Comparison of ENCODE assay signal across 14 cellular contexts in the genomic region with DNA sequence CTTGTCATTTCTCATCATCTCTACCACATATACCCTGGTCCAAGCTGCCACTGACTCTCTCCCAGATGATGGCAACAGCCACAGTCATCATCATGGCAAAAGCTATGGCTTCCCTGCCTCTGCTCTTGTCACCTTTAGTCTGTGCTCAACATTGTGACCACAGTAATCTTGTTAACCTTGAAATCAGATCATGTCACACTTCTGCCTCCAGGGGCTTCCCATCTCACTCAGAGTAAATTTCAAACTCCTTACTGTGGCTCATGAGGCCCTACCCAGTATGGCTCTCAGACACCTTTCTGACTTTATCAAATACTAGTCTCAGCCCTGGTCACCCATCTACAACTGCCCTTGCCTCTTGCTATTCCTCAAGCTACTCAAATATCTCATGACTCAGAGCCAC. TPM values are rescaled to one million over a fixed set of nuclear protein-coding genes. Genes with fewer than 3 reads are reported as not detected.
DNase-seq lines count a peak whose midpoint lies in the region; ATAC-seq and TF ChIP-seq lines count a peak whose summit lies in the region.
"Had no signal": no experiment of that assay in that cellular context is flagged by ENCODE, and none has a peak within 500 bp of the region (broad histone marks: within the 10 kb centered on the region; RNA-seq: fewer than 3 reads in every experiment).

No MANE protein-coding gene starts in this region.

- peaks cover 14% of the 10 kb centered on the region for H3K9me3 Mint-ChIP-seq in activated naive CD8-positive, alpha-beta T cell treated with anti-CD3 and anti-CD28 coated beads, Interleukin-2, amount 50 U/mL, for 24 hours
- H3K9me3 Mint-ChIP-seq in activated naive CD8-positive, alpha-beta T cell treated with anti-CD3 and anti-CD28 coated beads for 36 hours: peaks cover 17% of the 10 kb centered on the region
- H3K9me3 Mint-ChIP-seq in activated T-helper 17 cell treated with anti-CD3 and anti-CD28 coated beads, Interleukin-2, amount 50 U/mL, for 72 hours: peaks cover 12% of the 10 kb centered on the region
- peaks cover 13 to 18% of the 10 kb centered on the region in 2 donors for H3K9me3 Mint-ChIP-seq in stimulated activated naive CD8-positive, alpha-beta T cell treated with anti-CD3 and anti-CD28 coated beads, Interleukin-15, amount 100 ng/mL, for 72 hours
- H3K9me3 Mint-ChIP-seq: activated naive CD4-positive, alpha-beta T cell treated with anti-CD3 and anti-CD28 coated beads, Interleukin-2, amount 50 U/mL, for 24 hours had no signal

- no peak overlapping the region for H3K4me3 Mint-ChIP-seq in activated naive CD8-positive, alpha-beta T cell treated with anti-CD3 and anti-CD28 coated beads, Interleukin-2, amount 50 U/mL, for 24 hours
- H3K4me3 Mint-ChIP-seq in activated naive CD8-positive, alpha-beta T cell treated with anti-CD3 and anti-CD28 coated beads for 36 hours: no peak overlapping the region
- H3K4me3 Mint-ChIP-seq in activated T-helper 17 cell treated with anti-CD3 and anti-CD28 coated beads, Interleukin-2, amount 50 U/mL, for 72 hours: no peak overlapping the region
- H3K4me3 Mint-ChIP-seq in stimulated activated naive CD8-positive, alpha-beta T cell treated with anti-CD3 and anti-CD28 coated beads, Interleukin-15, amount 100 ng/mL, for 72 hours: no peak overlapping the region
- H3K4me3 Mint-ChIP-seq: activated naive CD4-positive, alpha-beta T cell treated with anti-CD3 and anti-CD28 coated beads, Interleukin-2, amount 50 U/mL, for 24 hours; neural progenitor cell had no signal

- peaks cover 7% of the 10 kb centered on the region for H3K36me3 Mint-ChIP-seq in activated naive CD8-positive, alpha-beta T cell treated with anti-CD3 and anti-CD28 coated beads, Interleukin-2, amount 50 U/mL, for 24 hours (ENCODE audit: low read depth)
- H3K36me3 Mint-ChIP-seq in activated naive CD8-positive, alpha-beta T cell treated with anti-CD3 and anti-CD28 coated beads for 36 hours: peaks cover 6% of the 10 kb centered on the region
- H3K36me3 Mint-ChIP-seq in activated T-helper 17 cell treated with anti-CD3 and anti-CD28 coated beads, Interleukin-2, amount 50 U/mL, for 72 hours (ENCODE audit: low read depth): no peaks in the 10 kb centered on the region
- H3K36me3 Mint-ChIP-seq: neural progenitor cell had no signal

- peaks cover 11% of the 10 kb centered on the region for H3K4me1 ChIP-seq in suprapubic skin

- intact Hi-C loops in left cardiac atrium (cut with DNase I) (no loop called here), head of caudate nucleus (cut with DNase I) (no loop called here)

- ATAC-seq in activated naive CD8-positive, alpha-beta T cell treated with anti-CD3 and anti-CD28 coated beads, Interleukin-2, amount 50 U/mL, for 24 hours: peak; percentile 47
- peak; percentile 29 for ATAC-seq in HG02885 (IDR thresholded peaks at IDR 0.05; ENCODE audit: poor library complexity, unreplicated experiment)
- ATAC-seq in activated T-helper 17 cell treated with anti-CD3 and anti-CD28 coated beads, Interleukin-2, amount 50 U/mL, for 72 hours (replicated peaks): peak; percentile 61
- ATAC-seq in stimulated activated naive CD8-positive, alpha-beta T cell treated with anti-CD3 and anti-CD28 coated beads, Interleukin-15, amount 100 ng/mL, for 72 hours: peak; percentile 64
- ATAC-seq in left cardiac atrium: no peak

- H3K27ac ChIP-seq in suprapubic skin: no peak overlapping the region
- H3K27ac ChIP-seq: brain microvascular endothelial cell, neural progenitor cell had no signal

- no peak for TF ChIP-seq CTCF in suprapubic skin (IDR thresholded peaks at IDR 0.05)

- H3K9me3 ChIP-seq in suprapubic skin: no peaks in the 10 kb centered on the region

- no peak overlapping the region for H3K27ac Mint-ChIP-seq in activated naive CD8-positive, alpha-beta T cell treated with anti-CD3 and anti-CD28 coated beads, Interleukin-2, amount 50 U/mL, for 24 hours
- no peak overlapping the region for H3K27ac Mint-ChIP-seq in activated naive CD8-positive, alpha-beta T cell treated with anti-CD3 and anti-CD28 coated beads for 36 hours
- H3K27ac Mint-ChIP-seq in activated T-helper 17 cell treated with anti-CD3 and anti-CD28 coated beads, Interleukin-2, amount 50 U/mL, for 72 hours: no peak overlapping the region
- H3K27ac Mint-ChIP-seq in stimulated activated naive CD8-positive, alpha-beta T cell treated with anti-CD3 and anti-CD28 coated beads, Interleukin-15, amount 100 ng/mL, for 72 hours: no peak overlapping the region
- H3K27ac Mint-ChIP-seq: activated naive CD4-positive, alpha-beta T cell treated with anti-CD3 and anti-CD28 coated beads, Interleukin-2, amount 50 U/mL, for 24 hours; neural progenitor cell had no signal

- H3K4me3 ChIP-seq in suprapubic skin: no peak overlapping the region
- H3K4me3 ChIP-seq: neural progenitor cell had no signal

- no peak for TF ChIP-seq POLR2A in suprapubic skin (IDR thresholded peaks at IDR 0.05)

- no peaks in the 10 kb centered on the region for H3K27me3 Mint-ChIP-seq in activated naive CD8-positive, alpha-beta T cell treated with anti-CD3 and anti-CD28 coated beads, Interleukin-2, amount 50 U/mL, for 24 hours
- H3K27me3 Mint-ChIP-seq in activated naive CD8-positive, alpha-beta T cell treated with anti-CD3 and anti-CD28 coated beads for 36 hours: no peaks in the 10 kb centered on the region
- H3K27me3 Mint-ChIP-seq in activated T-helper 17 cell treated with anti-CD3 and anti-CD28 coated beads, Interleukin-2, amount 50 U/mL, for 72 hours: no peaks in the 10 kb centered on the region
- H3K27me3 Mint-ChIP-seq in stimulated activated naive CD8-positive, alpha-beta T cell treated with anti-CD3 and anti-CD28 coated beads, Interleukin-15, amount 100 ng/mL, for 72 hours: no peaks in the 10 kb centered on the region
- H3K27me3 Mint-ChIP-seq: activated naive CD4-positive, alpha-beta T cell treated with anti-CD3 and anti-CD28 coated beads, Interleukin-2, amount 50 U/mL, for 24 hours had no signal

- H3K27me3 ChIP-seq in suprapubic skin: no peaks in the 10 kb centered on the region
- H3K27me3 ChIP-seq: brain microvascular endothelial cell, neural progenitor cell had no signal

- TF ChIP-seq EP300 in suprapubic skin (IDR thresholded peaks at IDR 0.05): no peak

- H3K4me1 Mint-ChIP-seq in activated naive CD8-positive, alpha-beta T cell treated with anti-CD3 and anti-CD28 coated beads, Interleukin-2, amount 50 U/mL, for 24 hours: peaks cover 31% of the 10 kb centered on the region
- peaks cover 9% of the 10 kb centered on the region for H3K4me1 Mint-ChIP-seq in activated naive CD8-positive, alpha-beta T cell treated with anti-CD3 and anti-CD28 coated beads for 36 hours
- peaks cover 13% of the 10 kb centered on the region for H3K4me1 Mint-ChIP-seq in activated T-helper 17 cell treated with anti-CD3 and anti-CD28 coated beads, Interleukin-2, amount 50 U/mL, for 72 hours
- H3K4me1 Mint-ChIP-seq in stimulated activated naive CD8-positive, alpha-beta T cell treated with anti-CD3 and anti-CD28 coated beads, Interleukin-15, amount 100 ng/mL, for 72 hours: peaks cover 12% of the 10 kb centered on the region

- no peaks in the 10 kb centered on the region for H3K36me3 ChIP-seq in suprapubic skin
- H3K36me3 ChIP-seq: brain microvascular endothelial cell, neural progenitor cell had no signal

- DNase-seq in activated naive CD8-positive, alpha-beta T cell treated with anti-CD3 and anti-CD28 coated beads, Interleukin-2, amount 50 U/mL, for 24 hours: no peak
- DNase-seq in activated naive CD8-positive, alpha-beta T cell treated with anti-CD3 and anti-CD28 coated beads for 36 hours: no peak
- no peak for DNase-seq in stimulated activated naive CD8-positive, alpha-beta T cell treated with anti-CD3 and anti-CD28 coated beads, Interleukin-15, amount 100 ng/mL, for 72 hours
- DNase-seq in left cardiac atrium (no peak), suprapubic skin (ENCODE audit: low spot score in 2 of 2) (no peak), head of caudate nucleus (no peak)
- DNase-seq: brain microvascular endothelial cell, dermis blood vessel endothelial cell, retina, SIG-M5 had no signal

RNA-seq across cellular contexts. Expression of a gene that starts 41.2 kb away (rescaled TPM):
- 10 to 100 TPM; 41.8 to 45.1 TPM for total RNA-seq in activated naive CD8-positive, alpha-beta T cell treated with anti-CD3 and anti-CD28 coated beads for 36 hours
- total RNA-seq in activated T-helper 17 cell treated with anti-CD3 and anti-CD28 coated beads, Interleukin-2, amount 50 U/mL, for 72 hours: 10 to 100 TPM; 38.4 to 39.6 TPM
- total RNA-seq in left cardiac atrium: 10 to 100 TPM; 12.1 to 16.9 TPM
- total RNA-seq in suprapubic skin: 10 to 100 TPM; 20.2 to 37.3 (median 27.5) TPM

Comparison
In these comparisons a context has a peak if more than half of its experiments do, and no peak if none do; other contexts are left out.
1. ATAC-seq: peak in activated naive CD8-positive, alpha-beta T cell treated with anti-CD3 and anti-CD28 coated beads, Interleukin-2, amount 50 U/mL, for 24 hours (single experiment), HG02885 (single experiment), activated T-helper 17 cell treated with anti-CD3 and anti-CD28 coated beads, Interleukin-2, amount 50 U/mL, for 72 hours (single experiment) and stimulated activated naive CD8-positive, alpha-beta T cell treated with anti-CD3 and anti-CD28 coated beads, Interleukin-15, amount 100 ng/mL, for 72 hours (single experiment); none in left cardiac atrium (0 of 2).